Comparison of ENCODE assay signal across 1 cellular context in genomic region chr11:46353706-46354105, GRCh38.
TF ChIP-seq lines count a peak whose summit lies in the region.

No MANE protein-coding gene starts in this region.

TF ChIP-seq in H1, 55 proteins besides CTCF, POLR2A, EP300 and RAD21 (continued from another document):
- TF ChIP-seq EGR1 (IDR thresholded peaks at IDR 0.05; ENCODE audit: borderline replicate concordance, low read depth, low read length) (peak; percentile 57; the same call in 1 of the 2 replicates), USF2 (IDR thresholded peaks at IDR 0.05; ENCODE audit: low read length) (no peak), CBX5 (IDR thresholded peaks at IDR 0.05; ENCODE audit: low read depth, low read length) (no peak)
